19 cellular contexts compared by ENCODE assay signal in genomic region chr3:155386306-155386705, GRCh38.
A peak's percentile ranks its signal among the peaks of the same experiment; 100 is the strongest.
DNase-seq lines count a peak whose midpoint lies in the region; ATAC-seq and TF ChIP-seq lines count a peak whose summit lies in the region.
"Had no signal": no experiment of that assay in that cellular context is flagged by ENCODE, and none has a peak within 500 bp of the region (broad histone marks: within the 10 kb centered on the region; RNA-seq: fewer than 3 reads in every experiment).

No MANE protein-coding gene starts in this region.

- H3K56ac ChIP-seq in mesendoderm (ENCODE audit: low read length) = no peak overlapping the region

- H3K79me2 ChIP-seq in mesendoderm (ENCODE audit: control insufficient read depth, insufficient read depth, low read length) = no peaks in the 10 kb centered on the region

- no peak for ATAC-seq in HG02610 (IDR thresholded peaks at IDR 0.05; ENCODE audit: unreplicated experiment)
- ATAC-seq: CD8-positive, alpha-beta T cell; GM12878 had no signal

- H3K36me3 ChIP-seq in mesendoderm (ENCODE audit: control insufficient read depth, insufficient read depth, low read length) (no peaks in the 10 kb centered on the region), ovary (no peaks in the 10 kb centered on the region)

- H3K4me3 ChIP-seq in mesendoderm (ENCODE audit: low read length) (no peak overlapping the region), ovary (no peak overlapping the region)
- H3K4me3 ChIP-seq: GM12878 had no signal

- no peaks in the 10 kb centered on the region for H3K9me3 ChIP-seq in ovary

- H3K4me1 Mint-ChIP-seq in glutamatergic neuron (ENCODE audit: low read depth, unreplicated experiment) = peaks cover 21% of the 10 kb centered on the region

- H2BK120ac ChIP-seq in mesendoderm (ENCODE audit: low read depth, low read length) = no peak overlapping the region

- DNase-seq in DMS79 treated with DMSO at 0.1 percent for 48 hours (lab: John Stamatoyannopoulos, UW) = peak; percentile 84
- DNase-seq in DMS79 (lab: John Stamatoyannopoulos, UW) = no peak
- peak; percentile 20 for DNase-seq in astrocyte of the hippocampus (ENCODE audit: low read depth, low spot score)
- DNase-seq in glutamatergic neuron = no peak
- DNase-seq in mesendoderm = no peak
- DNase-seq in ovary = no peak
- DNase-seq in NCI-H128 (lab: John Stamatoyannopoulos, UW; ENCODE audit: unreplicated experiment) = no peak
- DNase-seq: 8988T; AML-193; C1 segment of cervical spinal cord; Calu3; CD8-positive, alpha-beta T cell; H9; NCI-H1417 treated with DMSO at 0.1 percent for 48 hours; NCI-H2107; NCI-H510A had no signal

- no peak overlapping the region for H3K4me3 Mint-ChIP-seq in glutamatergic neuron (ENCODE audit: unreplicated experiment)
- H3K4me3 Mint-ChIP-seq: CD8-positive, alpha-beta T cell; H9 had no signal

- no peaks in the 10 kb centered on the region for H3K36me3 Mint-ChIP-seq in glutamatergic neuron (ENCODE audit: unreplicated experiment)
- H3K36me3 Mint-ChIP-seq: CD8-positive, alpha-beta T cell had no signal

- intact Hi-C loops in ovary (cut with DNase I) = no loop called here

- H3K4ac ChIP-seq in mesendoderm (ENCODE audit: low read depth, low read length) = no peak overlapping the region

- no peak overlapping the region for H3K4me2 ChIP-seq in mesendoderm (ENCODE audit: low read length)

- H3K27ac ChIP-seq in mesendoderm (ENCODE audit: low read depth, low read length) = no peak overlapping the region
- H3K27ac ChIP-seq in ovary = no peak overlapping the region
- H3K27ac ChIP-seq: RWPE1 had no signal

- no peak for TF ChIP-seq EP300 in ovary (IDR thresholded peaks at IDR 0.05)

- TF ChIP-seq POLR2A in ovary (IDR thresholded peaks at IDR 0.05) = no peak

- H2BK15ac ChIP-seq in mesendoderm (replicated peaks; ENCODE audit: low read depth) = no peak overlapping the region

- peak overlapping the region; percentile 25 for H3K18ac ChIP-seq in mesendoderm (ENCODE audit: low read length)

- TF ChIP-seq CTCF in glutamatergic neuron (IDR thresholded peaks at IDR 0.05; ENCODE audit: partially characterized antibody, unreplicated experiment) = no peak
- TF ChIP-seq CTCF in ovary (IDR thresholded peaks at IDR 0.05) = no peak

- no peaks in the 10 kb centered on the region for H3K9me3 Mint-ChIP-seq in glutamatergic neuron (ENCODE audit: unreplicated experiment)
- H3K9me3 Mint-ChIP-seq: CD8-positive, alpha-beta T cell; H9 had no signal

- H3K4me1 ChIP-seq in mesendoderm (ENCODE audit: control insufficient read depth, low read depth, low read length) = no peaks in the 10 kb centered on the region
- H3K4me1 ChIP-seq in ovary (ENCODE audit: insufficient read depth) = no peaks in the 10 kb centered on the region

- no peak overlapping the region for H4K5ac ChIP-seq in mesendoderm (ENCODE audit: low read length)

- no peak overlapping the region for H4K8ac ChIP-seq in mesendoderm (ENCODE audit: low read depth, low read length)

- H3K27me3 ChIP-seq in mesendoderm (ENCODE audit: insufficient read depth, low read length, poor library complexity) (no peaks in the 10 kb centered on the region), ovary (no peaks in the 10 kb centered on the region)

- no peak overlapping the region for H3K9ac ChIP-seq in mesendoderm (ENCODE audit: low read length)

- H2BK5ac ChIP-seq in mesendoderm (ENCODE audit: low read length) = no peak overlapping the region

- WGBS in mesendoderm (ENCODE audit: extremely low coverage, insufficient coverage, low lambda C conversion rate) = no CpG with 5 or more reads among the region's 1 CpG
- WGBS in ovary, 3 donors = 59 to 82% (median 61%) methylated on average over 1 of the region's 1 CpG

- H3K27ac Mint-ChIP-seq in glutamatergic neuron (ENCODE audit: unreplicated experiment) = peak overlapping the region; percentile 65
- H3K27ac Mint-ChIP-seq: CD8-positive, alpha-beta T cell; H9 had no signal

- H3K27me3 Mint-ChIP-seq in glutamatergic neuron (ENCODE audit: unreplicated experiment) = no peaks in the 10 kb centered on the region

- no peaks in the 10 kb centered on the region for H3K79me1 ChIP-seq in mesendoderm (ENCODE audit: low read length)

- H2AK5ac ChIP-seq in mesendoderm (ENCODE audit: low read length) = no peak overlapping the region

- H3K23ac ChIP-seq in mesendoderm (ENCODE audit: low read length) = no peak overlapping the region

Comparison
In these comparisons a context has a peak if more than half of its experiments do, and no peak if none do; other contexts are left out.
1. DNase-seq: peak in DMS79 treated with DMSO at 0.1 percent for 48 hours (single experiment) and astrocyte of the hippocampus (single experiment); none in DMS79 (single experiment), glutamatergic neuron (single experiment), mesendoderm (single experiment), ovary (0 of 5) and NCI-H128 (single experiment).